ENCODE assay signal across 8 cellular contexts in genomic region chr3:20511863-20512262, GRCh38.
DNase-seq lines count a peak whose midpoint lies in the region; ATAC-seq and TF ChIP-seq lines count a peak whose summit lies in the region.

No MANE protein-coding gene starts in this region.

- no peak overlapping the region for H3K4me3 ChIP-seq in right lobe of liver

- H3K27ac Mint-ChIP-seq in activated T-helper 2 cell treated with anti-CD3 and anti-CD28 coated beads, Interferon-gamma antibody, Interleukin-2, Interleukin-4, amounts not matched to agents 10 μg/mL and 5 μg/mL and 100 μg/mL, durations not matched to agents 14 hours and 24 hours and 36 hours, result no peak overlapping the region

- peaks cover 1% of the 10 kb centered on the region for H3K9me3 Mint-ChIP-seq in activated T-helper 2 cell treated with anti-CD3 and anti-CD28 coated beads, Interferon-gamma antibody, Interleukin-2, Interleukin-4, amounts not matched to agents 10 μg/mL and 5 μg/mL and 100 μg/mL, durations not matched to agents 14 hours and 24 hours and 36 hours

- H3K27ac ChIP-seq in right lobe of liver, result no peak overlapping the region

- intact Hi-C loops in right lobe of liver (cut with DNase I), result no loop called here
- intact Hi-C loops in activated T-helper 2 cell treated with anti-CD3 and anti-CD28 coated beads, Interferon-gamma antibody, Interleukin-2, Interleukin-4, amounts not matched to agents 10 μg/mL and 5 μg/mL and 100 μg/mL, durations not matched to agents 14 hours and 24 hours and 36 hours (cut with micrococcal nuclease), result no loop called here

- peak; percentile 73 for DNase-seq in DMS 273 (lab: John Stamatoyannopoulos, UW; ENCODE audit: unreplicated experiment)
- peak; percentile 3 to 71 for DNase-seq in NCI-H446 (lab: John Stamatoyannopoulos, UW)
- peak; percentile 67 for DNase-seq in cerebellum (ENCODE audit: low spot score)
- DNase-seq in right lobe of liver, result no peak
- no peak for DNase-seq in activated T-helper 2 cell treated with anti-CD3 and anti-CD28 coated beads, Interferon-gamma antibody, Interleukin-2, Interleukin-4, amounts not matched to agents 10 μg/mL and 5 μg/mL and 100 μg/mL, durations not matched to agents 14 hours and 24 hours and 36 hours (ENCODE audit: low spot score)

- H3K27me3 Mint-ChIP-seq in activated T-helper 2 cell treated with anti-CD3 and anti-CD28 coated beads, Interferon-gamma antibody, Interleukin-2, Interleukin-4, amounts not matched to agents 10 μg/mL and 5 μg/mL and 100 μg/mL, durations not matched to agents 14 hours and 24 hours and 36 hours (ENCODE audit: low read depth), result no peaks in the 10 kb centered on the region

- peak; percentile 89 for ATAC-seq in GM19328 (IDR thresholded peaks at IDR 0.05; ENCODE audit: unreplicated experiment)
- peak; percentile 97 for ATAC-seq in HG03159 (IDR thresholded peaks at IDR 0.05; ENCODE audit: unreplicated experiment)
- ATAC-seq in right lobe of liver, result peak; percentile 88 to 96 (median 94)
- no peak for ATAC-seq in GM21737 (IDR thresholded peaks at IDR 0.05; ENCODE audit: unreplicated experiment)

- no peaks in the 10 kb centered on the region for H3K9me3 ChIP-seq in right lobe of liver

- no peak overlapping the region for H3K4me3 Mint-ChIP-seq in activated T-helper 2 cell treated with anti-CD3 and anti-CD28 coated beads, Interferon-gamma antibody, Interleukin-2, Interleukin-4, amounts not matched to agents 10 μg/mL and 5 μg/mL and 100 μg/mL, durations not matched to agents 14 hours and 24 hours and 36 hours (ENCODE audit: low read depth)

- H3K4me1 ChIP-seq in right lobe of liver, result peaks cover 0 to 24% (median 4%) of the 10 kb centered on the region in 4 donors

- no peaks in the 10 kb centered on the region for H3K4me1 Mint-ChIP-seq in activated T-helper 2 cell treated with anti-CD3 and anti-CD28 coated beads, Interferon-gamma antibody, Interleukin-2, Interleukin-4, amounts not matched to agents 10 μg/mL and 5 μg/mL and 100 μg/mL, durations not matched to agents 14 hours and 24 hours and 36 hours (ENCODE audit: low read depth)

- 13% methylated on average over 2 of the region's 2 CpGs for WGBS in right lobe of liver (ENCODE audit: insufficient coverage, low coverage, low lambda C conversion rate, missing lambda C conversion rate)

- TF ChIP-seq CTCF in right lobe of liver (IDR thresholded peaks at IDR 0.05), result peak; percentile 52 to 67 (median 64)

- H3K27me3 ChIP-seq in right lobe of liver, result no peaks in the 10 kb centered on the region

- no peak for TF ChIP-seq POLR2A in right lobe of liver (IDR thresholded peaks at IDR 0.05)

- H3K36me3 ChIP-seq in right lobe of liver, result no peaks in the 10 kb centered on the region

- no peaks in the 10 kb centered on the region for H3K36me3 Mint-ChIP-seq in activated T-helper 2 cell treated with anti-CD3 and anti-CD28 coated beads, Interferon-gamma antibody, Interleukin-2, Interleukin-4, amounts not matched to agents 10 μg/mL and 5 μg/mL and 100 μg/mL, durations not matched to agents 14 hours and 24 hours and 36 hours (ENCODE audit: low read depth)

Comparison
In these comparisons a context has a peak if more than half of its experiments do, and no peak if none do; other contexts are left out.
1. DNase-seq: peak in DMS 273 (single experiment), NCI-H446 (2 of 2) and cerebellum (single experiment); none in right lobe of liver (0 of 3) and activated T-helper 2 cell treated with anti-CD3 and anti-CD28 coated beads, Interferon-gamma antibody, Interleukin-2, Interleukin-4, amounts not matched to agents 10 μg/mL and 5 μg/mL and 100 μg/mL, durations not matched to agents 14 hours and 24 hours and 36 hours (single experiment).